Comparison of ENCODE assay signal across 8 cellular contexts in the genomic region with DNA sequence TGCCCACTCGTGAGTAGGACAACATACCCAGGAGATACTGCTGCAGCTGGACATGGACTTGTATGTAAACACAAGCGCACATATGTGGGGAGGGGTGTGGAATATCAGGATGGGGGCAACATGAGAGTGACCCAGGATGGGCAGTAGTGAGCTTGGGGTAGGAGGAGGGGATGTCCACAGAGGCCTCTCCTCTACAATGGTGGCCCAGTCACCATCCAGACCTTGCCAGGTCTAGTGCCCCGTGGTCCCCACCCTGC. TPM values are rescaled to one million over a fixed set of nuclear protein-coding genes. Genes with fewer than 3 reads are reported as not detected.
DNase-seq lines count a peak whose midpoint lies in the region; ATAC-seq and TF ChIP-seq lines count a peak whose summit lies in the region.

No MANE protein-coding gene starts in this region.

- intact Hi-C loops in sciatic nerve (cut with DNase I): loop anchor here (5.0 to 10.0 kb wide), 2 partner anchors 58 to 94 kb away; partner anchors contain the start of gene SS18L2

- ATAC-seq in sciatic nerve (peak; percentile 5), HG02623 (IDR thresholded peaks at IDR 0.05; ENCODE audit: unreplicated experiment) (no peak), HG02798 (IDR thresholded peaks at IDR 0.05; ENCODE audit: poor library complexity, unreplicated experiment) (no peak)

- DNase-seq in GM10248 (ENCODE audit: extremely low spot score) (peak; percentile 13), foreskin fibroblast (no peak), sciatic nerve (ENCODE audit: low spot score) (no peak), dermis blood vessel endothelial cell (no peak), G401 (ENCODE audit: low spot score) (no peak)

- in situ Hi-C loops in G401 (cut with HindIII; ENCODE audit: low sequenced_read_pairs): no loop called here

- H3K4me3 ChIP-seq in WI38 (ENCODE audit: low read depth, low read length) (peak overlapping the region; percentile 78), foreskin fibroblast (ENCODE audit: low read depth in 1 of 2, low read length in 2 of 2) (peak overlapping the region; percentile 85 to 89)

- POLR2A ChIA-PET in GM10248 (lab: Yijun Ruan, JAX): no interaction called here

- TF ChIP-seq CTCF in GM10248 (IDR thresholded peaks at IDR 0.05; ENCODE audit: control extremely low read depth, extremely low read depth, low read depth, missing control alignments) (no peak), WI38 (IDR thresholded peaks at IDR 0.05; ENCODE audit: low read depth, low read length) (no peak), foreskin fibroblast (IDR thresholded peaks at IDR 0.05; ENCODE audit: low read depth, low read length) (no peak)

- CTCF ChIA-PET in GM10248 (lab: Yijun Ruan, JAX): interaction anchor here (3.9 kb wide), 1 partner anchor 11 kb away, joined by 19 read pairs; no protein-coding TSS in a partner anchor

RNA-seq across cellular contexts. Expression of gene ZBTB47, which starts 0.3 kb away (rescaled TPM):
- 48.9 TPM for total RNA-seq in sciatic nerve
- total RNA-seq in dermis blood vessel endothelial cell: 13.9 and 19.6 TPM in 2 replicates
- 12.7 and 16.1 TPM in 2 replicates for total RNA-seq in G401 (2014; rRNA removed; shearing (Covaris generic))

RNA-seq across cellular contexts. Expression of gene KLHL40, which starts 32.1 kb away (rescaled TPM):
- total RNA-seq in sciatic nerve (0.13 TPM), dermis blood vessel endothelial cell (0.17 TPM in 1 of 2 replicates, not detected in the other)
- total RNA-seq in G401 (2014; rRNA removed; shearing (Covaris generic)): not detected in 2 replicates

RNA-seq across cellular contexts. Expression of gene HHATL, which starts 49.4 kb away (rescaled TPM):
- not detected for total RNA-seq in sciatic nerve
- total RNA-seq in dermis blood vessel endothelial cell: not detected in 2 replicates
- not detected in 2 replicates for total RNA-seq in G401 (2014; rRNA removed; shearing (Covaris generic))

RNA-seq across cellular contexts. Expression of gene NKTR, which starts 52.7 kb away (rescaled TPM):
- 149 TPM for total RNA-seq in sciatic nerve
- 61.7 and 133 TPM in 2 replicates for total RNA-seq in dermis blood vessel endothelial cell
- 9.5 and 23.6 TPM in 2 replicates for total RNA-seq in G401 (2014; rRNA removed; shearing (Covaris generic))
